ENCODE assay signal across 1 cellular context in the genomic region with DNA sequence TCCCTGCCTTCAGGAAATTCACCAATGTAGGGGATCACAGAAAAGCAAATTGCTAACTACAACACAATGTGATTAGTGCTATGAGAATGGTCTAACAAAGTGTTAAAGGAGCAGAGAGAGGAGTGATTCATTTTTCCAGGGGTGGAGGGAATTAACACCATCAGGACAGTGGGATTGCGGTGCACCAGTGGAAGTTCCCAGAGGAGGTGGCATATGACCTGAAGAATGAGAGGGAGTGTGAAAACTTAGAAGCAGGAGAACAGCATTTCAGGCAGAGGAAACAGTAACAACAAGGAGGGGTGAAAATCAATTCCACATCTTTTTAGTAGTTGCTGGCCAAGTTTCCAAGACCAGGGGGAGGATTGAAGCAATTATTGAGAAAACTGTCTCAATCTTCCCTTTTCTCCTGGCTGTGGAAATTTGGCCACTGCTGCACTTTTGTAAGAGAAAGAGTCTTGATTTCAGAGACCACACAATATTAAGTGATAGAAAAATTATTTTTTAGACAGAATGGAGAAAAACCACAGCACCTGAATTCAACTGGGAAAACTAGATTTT.
TF ChIP-seq lines count a peak whose summit lies in the region.

No MANE protein-coding gene starts in this region.

TF ChIP-seq in H1, 55 proteins besides CTCF, POLR2A, EP300 and RAD21 (continued from another document):
- no peak for TF ChIP-seq NANOG (IDR thresholded peaks at IDR 0.05; ENCODE audit: insufficient read depth, low read depth, low read length, poor library complexity, severe bottlenecking)
- TF ChIP-seq SIRT6 (IDR thresholded peaks at IDR 0.05; ENCODE audit: low read length), result no peak
- no peak for TF ChIP-seq SP4 (IDR thresholded peaks at IDR 0.05; ENCODE audit: low read length)
- TF ChIP-seq TEAD4 (IDR thresholded peaks at IDR 0.05; ENCODE audit: low read depth, low read length), result no peak
- no peak for TF ChIP-seq YY1 (IDR thresholded peaks at IDR 0.05; ENCODE audit: low read depth, low read length)
- TF ChIP-seq BACH1 (IDR thresholded peaks at IDR 0.05; ENCODE audit: low read length), result no peak
- TF ChIP-seq NRF1 (IDR thresholded peaks at IDR 0.05; ENCODE audit: low read depth, low read length), result no peak
